Comparison of ENCODE assay signal across 8 cellular contexts in genomic region chr11:64448599-64449380, GRCh38.
A peak's percentile ranks its signal among the peaks of the same experiment; 100 is the strongest.
DNase-seq lines count a peak whose midpoint lies in the region; ATAC-seq and TF ChIP-seq lines count a peak whose summit lies in the region.

No MANE protein-coding gene starts in this region.

- peak; percentile 66 for TF ChIP-seq CTCF in BE2C (IDR thresholded peaks at IDR 0.05; ENCODE audit: low read depth, low read length)

- no peak for ATAC-seq in GM18870 (IDR thresholded peaks at IDR 0.05; ENCODE audit: unreplicated experiment)

- H3K4me1 ChIP-seq in BE2C = no peaks in the 10 kb centered on the region

- peak overlapping the region; percentile 39 for H3K4me3 ChIP-seq in BE2C (ENCODE audit: low read depth, low read length)

- DNase-seq in BE2C = peak; percentile 80
- DNase-seq in GOT3 (lab: John Stamatoyannopoulos, UW) = peak; percentile 11
- peak; percentile 88 for DNase-seq in NCI-H2227 (lab: John Stamatoyannopoulos, UW; ENCODE audit: unreplicated experiment)
- DNase-seq in activated CD4-positive, CD25-positive, alpha-beta regulatory T cell treated with anti-CD3 and anti-CD28 coated beads, Interleukin-2, amount 50 U/mL, for 16 hours (ENCODE audit: low read depth, low spot score) = peak; percentile 41
- peak; percentile 51 for DNase-seq in central memory CD4-positive, alpha-beta T cell
- peak; percentile 94 for DNase-seq in islet precursor cell
- DNase-seq in stimulated activated CD4-positive, alpha-beta T cell treated with anti-CD3 and anti-CD28 coated beads, Interleukin-12 subunit alpha, Interleukin-12 subunit beta, amount 100 ng/mL, for 24 hours (ENCODE audit: low read depth in 2 of 2) = peak; percentile 29 to 74

- H3K36me3 ChIP-seq in BE2C = no peaks in the 10 kb centered on the region

- no peaks in the 10 kb centered on the region for H3K27me3 ChIP-seq in BE2C

- no peaks in the 10 kb centered on the region for H3K9me3 ChIP-seq in BE2C

Comparison
In these comparisons a context has a peak if more than half of its experiments do, and no peak if none do; other contexts are left out.
1. DNase-seq: peak in every context shown above with its lines; median percentile 94 in islet precursor cell; 88 in NCI-H2227; 80 in BE2C; 52 in stimulated activated CD4-positive, alpha-beta T cell treated with anti-CD3 and anti-CD28 coated beads, Interleukin-12 subunit alpha, Interleukin-12 subunit beta, amount 100 ng/mL, for 24 hours; 51 in central memory CD4-positive, alpha-beta T cell; 41 in activated CD4-positive, CD25-positive, alpha-beta regulatory T cell treated with anti-CD3 and anti-CD28 coated beads, Interleukin-2, amount 50 U/mL, for 16 hours; 11 in GOT3.